ENCODE assay signal across 8 cellular contexts in genomic region chr1:205229399-205229861, GRCh38. TPM values are rescaled to one million over a fixed set of nuclear protein-coding genes. Genes with fewer than 3 reads are reported as not detected.
DNase-seq lines count a peak whose midpoint lies in the region; ATAC-seq and TF ChIP-seq lines count a peak whose summit lies in the region.

No MANE protein-coding gene starts in this region.

- peaks cover 74% of the 10 kb centered on the region for H3K4me1 ChIP-seq in KMS-11 (ENCODE audit: low read depth, poor library complexity, severe bottlenecking)
- peaks cover 8% of the 10 kb centered on the region for H3K4me1 ChIP-seq in thymus (ENCODE audit: control insufficient read depth, insufficient read depth, low read length)

- H3K4me3 ChIP-seq in KMS-11 (IDR thresholded peaks at IDR 0.05; ENCODE audit: insufficient read depth, low read depth, low read length) (peak overlapping the region; percentile 95), fibroblast of pulmonary artery (replicated peaks; ENCODE audit: low read depth, low read length) (no peak overlapping the region), thymus (ENCODE audit: low read length) (peak overlapping the region; percentile 14)

- no peak for ATAC-seq in GM18873 (IDR thresholded peaks at IDR 0.05; ENCODE audit: low FRiP score, unreplicated experiment)

- peak; percentile 96 for DNase-seq in DMS 273 (lab: John Stamatoyannopoulos, UW; ENCODE audit: unreplicated experiment)
- peak; percentile 76 for DNase-seq in RKO (ENCODE audit: low spot score)
- DNase-seq in activated T-helper 2 cell treated with anti-CD3 and anti-CD28 coated beads, Interferon-gamma antibody, Interleukin-2, Interleukin-4, amounts not matched to agents 10 μg/mL and 5 μg/mL and 100 μg/mL, durations not matched to agents 14 hours and 24 hours and 36 hours (ENCODE audit: low spot score), result peak; percentile 60
- peak; percentile 36 for DNase-seq in fibroblast of pulmonary artery (ENCODE audit: low read depth)
- no peak for DNase-seq in neural crest cell (ENCODE audit: low read depth, low spot score)

- H3K79me2 ChIP-seq in KMS-11 (ENCODE audit: insufficient read depth, low read depth), result peaks cover 10% of the 10 kb centered on the region; the same call in 1 of the 2 replicates

- peak overlapping the region; percentile 40 for H3K9ac ChIP-seq in KMS-11

- H2AFZ ChIP-seq in KMS-11 (ENCODE audit: low read depth), result peak overlapping the region; percentile 76; the same call in 1 of the 2 replicates

- TF ChIP-seq CTCF in KMS-11 (conservative IDR thresholded peaks at IDR 0.05; ENCODE audit: low read depth, low read length), result peak; percentile 36
- no peak for TF ChIP-seq CTCF in fibroblast of pulmonary artery (IDR thresholded peaks at IDR 0.05; ENCODE audit: low read length, missing control alignments)
- peak; percentile 35 for TF ChIP-seq CTCF in neural crest cell (conservative IDR thresholded peaks at IDR 0.05)

- H3K27ac Mint-ChIP-seq in activated T-helper 2 cell treated with anti-CD3 and anti-CD28 coated beads, Interferon-gamma antibody, Interleukin-2, Interleukin-4, amounts not matched to agents 10 μg/mL and 5 μg/mL and 100 μg/mL, durations not matched to agents 14 hours and 24 hours and 36 hours, result peak overlapping the region; percentile 85
- no peak overlapping the region for H3K27ac Mint-ChIP-seq in neural crest cell (ENCODE audit: unreplicated experiment)

- H3K4me2 ChIP-seq in KMS-11, result peak overlapping the region; percentile 96

- H3K36me3 ChIP-seq in KMS-11 (ENCODE audit: insufficient read depth), result no peaks in the 10 kb centered on the region
- H3K36me3 ChIP-seq in thymus (ENCODE audit: control insufficient read depth, insufficient read depth), result no peaks in the 10 kb centered on the region

- no peaks in the 10 kb centered on the region for H3K36me3 Mint-ChIP-seq in activated T-helper 2 cell treated with anti-CD3 and anti-CD28 coated beads, Interferon-gamma antibody, Interleukin-2, Interleukin-4, amounts not matched to agents 10 μg/mL and 5 μg/mL and 100 μg/mL, durations not matched to agents 14 hours and 24 hours and 36 hours (ENCODE audit: low read depth)
- no peaks in the 10 kb centered on the region for H3K36me3 Mint-ChIP-seq in neural crest cell (ENCODE audit: low read depth)

- peaks cover 48% of the 10 kb centered on the region for H3K4me1 Mint-ChIP-seq in activated T-helper 2 cell treated with anti-CD3 and anti-CD28 coated beads, Interferon-gamma antibody, Interleukin-2, Interleukin-4, amounts not matched to agents 10 μg/mL and 5 μg/mL and 100 μg/mL, durations not matched to agents 14 hours and 24 hours and 36 hours (ENCODE audit: low read depth)
- peaks cover 33% of the 10 kb centered on the region for H3K4me1 Mint-ChIP-seq in neural crest cell

- WGBS in thymus, result 11% methylated on average over 15 of the region's 15 CpGs

- intact Hi-C loops in activated T-helper 2 cell treated with anti-CD3 and anti-CD28 coated beads, Interferon-gamma antibody, Interleukin-2, Interleukin-4, amounts not matched to agents 10 μg/mL and 5 μg/mL and 100 μg/mL, durations not matched to agents 14 hours and 24 hours and 36 hours (cut with micrococcal nuclease), result loop anchor here (1.0 to 2.0 kb wide), 3 partner anchors 9 to 27 kb away; no protein-coding TSS in a partner anchor

- peak overlapping the region; percentile 97 for H3K4me3 Mint-ChIP-seq in activated T-helper 2 cell treated with anti-CD3 and anti-CD28 coated beads, Interferon-gamma antibody, Interleukin-2, Interleukin-4, amounts not matched to agents 10 μg/mL and 5 μg/mL and 100 μg/mL, durations not matched to agents 14 hours and 24 hours and 36 hours (ENCODE audit: low read depth)
- H3K4me3 Mint-ChIP-seq in neural crest cell, result peak overlapping the region; percentile 96

- H3K27me3 Mint-ChIP-seq in activated T-helper 2 cell treated with anti-CD3 and anti-CD28 coated beads, Interferon-gamma antibody, Interleukin-2, Interleukin-4, amounts not matched to agents 10 μg/mL and 5 μg/mL and 100 μg/mL, durations not matched to agents 14 hours and 24 hours and 36 hours (ENCODE audit: low read depth), result peaks cover 26% of the 10 kb centered on the region
- peaks cover 28% of the 10 kb centered on the region for H3K27me3 Mint-ChIP-seq in neural crest cell (ENCODE audit: low read depth)

- H3K27ac ChIP-seq in KMS-11 (peak overlapping the region; percentile 68), thymus (ENCODE audit: low read depth) (peak overlapping the region; percentile 12)

- no peaks in the 10 kb centered on the region for H3K9me3 Mint-ChIP-seq in activated T-helper 2 cell treated with anti-CD3 and anti-CD28 coated beads, Interferon-gamma antibody, Interleukin-2, Interleukin-4, amounts not matched to agents 10 μg/mL and 5 μg/mL and 100 μg/mL, durations not matched to agents 14 hours and 24 hours and 36 hours
- H3K9me3 Mint-ChIP-seq in neural crest cell, result no peaks in the 10 kb centered on the region

- H4K20me1 ChIP-seq in KMS-11 (ENCODE audit: insufficient read depth), result no peaks in the 10 kb centered on the region

- H3K27me3 ChIP-seq in KMS-11 (ENCODE audit: insufficient read depth, low read depth), result peaks cover 3% of the 10 kb centered on the region; the same call in 1 of the 2 replicates
- peaks cover 19% of the 10 kb centered on the region for H3K27me3 ChIP-seq in thymus (ENCODE audit: control insufficient read depth, insufficient read depth)

- H3K9me3 ChIP-seq in thymus (ENCODE audit: control insufficient read depth), result no peaks in the 10 kb centered on the region

RNA-seq across cellular contexts. Expression of gene TMCC2, which starts 1.7 kb away (rescaled TPM):
- 13.4 and 14.0 TPM in 2 replicates for total RNA-seq in activated T-helper 2 cell treated with anti-CD3 and anti-CD28 coated beads, Interferon-gamma antibody, Interleukin-2, Interleukin-4, amounts not matched to agents 10 μg/mL and 5 μg/mL and 100 μg/mL, durations not matched to agents 14 hours and 24 hours and 36 hours
- total RNA-seq in neural crest cell, result 14.9 and 16.1 TPM in 2 replicates
- 3.7 TPM for polyA plus RNA-seq in thymus

RNA-seq across cellular contexts. Expression of gene DSTYK, which starts 17.9 kb away (rescaled TPM):
- total RNA-seq in activated T-helper 2 cell treated with anti-CD3 and anti-CD28 coated beads, Interferon-gamma antibody, Interleukin-2, Interleukin-4, amounts not matched to agents 10 μg/mL and 5 μg/mL and 100 μg/mL, durations not matched to agents 14 hours and 24 hours and 36 hours, result 27.3 and 28.6 TPM in 2 replicates
- 14.8 and 17.0 TPM in 2 replicates for total RNA-seq in neural crest cell
- 6.3 TPM for polyA plus RNA-seq in thymus
